In the genomic region with DNA sequence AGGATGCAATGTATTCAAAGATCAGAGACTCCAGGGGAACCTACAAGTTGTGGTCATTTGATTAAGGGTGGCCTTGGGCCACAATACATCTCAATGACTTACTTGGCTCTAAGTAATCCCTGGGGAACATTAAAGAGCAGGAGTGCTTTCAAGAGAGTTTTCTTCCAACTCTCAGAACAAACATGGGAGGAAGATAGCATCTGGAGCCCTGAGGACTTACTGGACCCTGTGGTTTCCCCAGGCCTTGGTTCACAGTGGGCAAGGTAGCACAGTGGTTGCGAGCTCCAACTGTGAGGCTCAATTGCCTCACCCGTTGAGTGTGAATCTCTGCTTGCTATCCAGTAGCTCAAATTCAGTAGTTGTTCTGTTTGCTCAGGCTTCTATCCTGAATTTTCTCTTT, we compare ENCODE assay signal across 22 cellular contexts. TPM values are rescaled to one million over a fixed set of nuclear protein-coding genes. Genes with fewer than 3 reads are reported as not detected.
DNase-seq lines count a peak whose midpoint lies in the region; ATAC-seq and TF ChIP-seq lines count a peak whose summit lies in the region.
"Had no signal": no experiment of that assay in that cellular context is flagged by ENCODE, and none has a peak within 500 bp of the region (broad histone marks: within the 10 kb centered on the region; RNA-seq: fewer than 3 reads in every experiment).

No MANE protein-coding gene starts in this region.

- intact Hi-C loops in left ventricle myocardium superior (cut with micrococcal nuclease) (no loop called here), left ventricle myocardium inferior (cut with micrococcal nuclease) (no loop called here)

- TF ChIP-seq CTCF in left ventricle myocardium inferior (IDR thresholded peaks at IDR 0.05; ENCODE audit: borderline replicate concordance) (no peak), smooth muscle cell (IDR thresholded peaks at IDR 0.05; ENCODE audit: borderline replicate concordance, insufficient read depth, poor library complexity, severe bottlenecking) (no peak)

- H3K4me2 ChIP-seq in smooth muscle cell: peak overlapping the region; percentile 43
- H3K4me2 ChIP-seq: A549; BLaER1 treated with 17β-estradiol and CSF1 and Interleukin-3, amounts not matched to agents 10 nM and 100 nM had no signal

- H2AFZ ChIP-seq in smooth muscle cell (ENCODE audit: low read depth): no peak overlapping the region

- H3K9ac ChIP-seq in smooth muscle cell (ENCODE audit: low read depth): no peak overlapping the region
- H3K9ac ChIP-seq: BLaER1 treated with 17β-estradiol and CSF1 and Interleukin-3, amounts not matched to agents 10 nM and 100 nM had no signal

- H3F3A ChIP-seq in smooth muscle cell (ENCODE audit: low read depth): no peaks in the 10 kb centered on the region

- no peak for DNase-seq in left ventricle myocardium superior
- no peak for DNase-seq in left ventricle myocardium inferior
- DNase-seq in DMS79 treated with DMSO at 0.1 percent for 48 hours (lab: John Stamatoyannopoulos, UW): peak; percentile 77
- DNase-seq in NCI-H69 (lab: John Stamatoyannopoulos, UW): peak; percentile 19
- no peak for DNase-seq in smooth muscle cell (lab: John Stamatoyannopoulos, UW; ENCODE audit: unreplicated experiment)
- DNase-seq in hypothalamus (lab: John Stamatoyannopoulos, UW): no peak
- DNase-seq: 8988T; ACHN; AML-193; BE2C; CD4-positive, alpha-beta T cell; CD8-positive, alpha-beta memory T cell; DMS 273 treated with DMSO at 0.1 percent for 48 hours; DND-41; GDM1; GOT3 had no signal

- H3K36me3 ChIP-seq in left ventricle myocardium inferior (no peaks in the 10 kb centered on the region), smooth muscle cell (ENCODE audit: low read depth) (no peaks in the 10 kb centered on the region)
- H3K36me3 ChIP-seq: BE2C; BLaER1 treated with 17β-estradiol and CSF1 and Interleukin-3, amounts not matched to agents 10 nM and 100 nM; HAP-1 had no signal

- H3K4me1 ChIP-seq in left ventricle myocardium inferior (peaks cover 58% of the 10 kb centered on the region), smooth muscle cell (ENCODE audit: low read depth) (peaks cover 3% of the 10 kb centered on the region)
- H3K4me1 ChIP-seq: A549; BE2C; BLaER1 treated with 17β-estradiol and CSF1 and Interleukin-3, amounts not matched to agents 10 nM and 100 nM; HAP-1 had no signal

- 92% methylated on average over 2 of the region's 2 CpGs for WGBS in smooth muscle cell (ENCODE audit: low lambda C conversion rate)

- H3K27me3 ChIP-seq in left ventricle myocardium inferior (ENCODE audit: low read depth) (no peaks in the 10 kb centered on the region), smooth muscle cell (ENCODE audit: low read depth) (no peaks in the 10 kb centered on the region)
- H3K27me3 ChIP-seq: BE2C; BLaER1 treated with 17β-estradiol and CSF1 and Interleukin-3, amounts not matched to agents 10 nM and 100 nM had no signal

- H3K27ac ChIP-seq in left ventricle myocardium inferior (replicated peaks) (no peak overlapping the region), smooth muscle cell (ENCODE audit: low read depth) (peak overlapping the region; percentile 53)
- H3K27ac ChIP-seq: A549; BLaER1 treated with 17β-estradiol and CSF1 and Interleukin-3, amounts not matched to agents 10 nM and 100 nM had no signal

- H3K4me3 ChIP-seq in left ventricle myocardium inferior: no peak overlapping the region
- H3K4me3 ChIP-seq in smooth muscle cell: no peak overlapping the region
- H3K4me3 ChIP-seq: A549; BLaER1 treated with 17β-estradiol and CSF1 and Interleukin-3, amounts not matched to agents 10 nM and 100 nM; GM12878; HAP-1 had no signal

- ATAC-seq in left ventricle myocardium superior (peak; percentile 22), GM19467 (IDR thresholded peaks at IDR 0.05; ENCODE audit: unreplicated experiment) (no peak), GM21825 (IDR thresholded peaks at IDR 0.05; ENCODE audit: unreplicated experiment) (no peak)
- ATAC-seq: A549, GM12878 had no signal

- no peaks in the 10 kb centered on the region for H3K9me3 ChIP-seq in left ventricle myocardium inferior (replicated peaks)
- H3K9me3 ChIP-seq in smooth muscle cell (replicated peaks; ENCODE audit: low read depth): no peaks in the 10 kb centered on the region
- H3K9me3 ChIP-seq: A549; BE2C; BLaER1 treated with 17β-estradiol and CSF1 and Interleukin-3, amounts not matched to agents 10 nM and 100 nM; HAP-1 had no signal

- peaks cover 62% of the 10 kb centered on the region for H4K20me1 ChIP-seq in smooth muscle cell (ENCODE audit: low read depth)
- H4K20me1 ChIP-seq: BLaER1 treated with 17β-estradiol and CSF1 and Interleukin-3, amounts not matched to agents 10 nM and 100 nM had no signal

- peaks cover 100% of the 10 kb centered on the region for H3K79me2 ChIP-seq in smooth muscle cell (ENCODE audit: low read depth)

RNA-seq across cellular contexts. Expression of a gene that starts 32.4 kb away (rescaled TPM):
- total RNA-seq in left ventricle myocardium superior (43.5 TPM), left ventricle myocardium inferior (21.7 TPM), smooth muscle cell (144 and 160 TPM in 2 replicates)
- polyA plus RNA-seq in smooth muscle cell: 138 and 170 TPM in 2 replicates
- total RNA-seq: CD4-positive, alpha-beta T cell had no signal
- polyA plus RNA-seq: CD8-positive, alpha-beta memory T cell had no signal

Comparison
In these comparisons a context has a peak if more than half of its experiments do, and no peak if none do; other contexts are left out.
1. DNase-seq: peak in DMS79 treated with DMSO at 0.1 percent for 48 hours (single experiment) and NCI-H69 (single experiment); none in left ventricle myocardium superior (single experiment), left ventricle myocardium inferior (single experiment), smooth muscle cell (single experiment) and hypothalamus (0 of 51).